30 cellular contexts compared by ENCODE assay signal in genomic region chr6:117909638-117910037, GRCh38. TPM values are rescaled to one million over a fixed set of nuclear protein-coding genes. Genes with fewer than 3 reads are reported as not detected.
"Had no signal": no experiment of that assay in that cellular context is flagged by ENCODE, and none has a peak within 500 bp of the region (broad histone marks: within the 10 kb centered on the region; RNA-seq: fewer than 3 reads in every experiment).

No MANE protein-coding gene starts in this region.

- H3K4me3 Mint-ChIP-seq: activated CD4-positive, alpha-beta memory T cell treated with anti-CD3 and anti-CD28 coated beads for 36 hours; activated CD4-positive, alpha-beta T cell treated with anti-CD3 and anti-CD28 coated beads, Interleukin-2, amount 10 ng/mL, durations not matched to agents 24 days and 14 days; activated CD8-positive, alpha-beta memory T cell treated with anti-CD3 and anti-CD28 coated beads, Interleukin-2, amount 10 ng/mL, durations not matched to agents 7 days and 5 days; activated CD8-positive, alpha-beta T cell treated with anti-CD3 and anti-CD28 coated beads, Interleukin-2, amount 10 ng/mL, durations not matched to agents 7 days and 5 days; activated naive CD4-positive, alpha-beta T cell treated with anti-CD3 and anti-CD28 coated beads, Interleukin-2, amount 10 ng/mL, durations not matched to agents 7 days and 5 days; activated naive CD8-positive, alpha-beta T cell treated with anti-CD3 and anti-CD28 coated beads, Interleukin-2, amount 10 ng/mL, durations not matched to agents 7 days and 5 days; activated T-helper 1 cell treated with anti-CD3 and anti-CD28 coated beads, Interleukin-12 subunit alpha, Interleukin-12 subunit beta, Interleukin-2, Interleukin-4 antibody, amounts not matched to agents 30 ng/mL and 10 ng/mL and 1 ng/mL, durations not matched to agents 14 hours and 24 hours and 36 hours; central memory CD8-positive, alpha-beta T cell; dendritic cell treated with granulocyte-macrophage colony-stimulating factor and Interleukin-4, amounts not matched to agents 40 ng/mL and 50 ng/mL, for 4 days had no signal

- H3K4me1 Mint-ChIP-seq: activated naive CD8-positive, alpha-beta T cell treated with anti-CD3 and anti-CD28 coated beads, Interleukin-2, amount 10 ng/mL, durations not matched to agents 7 days and 5 days had no signal

- ATAC-seq: activated CD4-positive, alpha-beta T cell treated with anti-CD3 and anti-CD28 coated beads for 36 hours; activated CD8-positive, alpha-beta memory T cell treated with anti-CD3 and anti-CD28 coated beads, Interleukin-2, amount 10 ng/mL, durations not matched to agents 7 days and 5 days; activated CD8-positive, alpha-beta T cell treated with anti-CD3 and anti-CD28 coated beads, Interleukin-2, amount 10 ng/mL, durations not matched to agents 7 days and 5 days; activated naive CD4-positive, alpha-beta T cell treated with anti-CD3 and anti-CD28 coated beads, Interleukin-2, amount 50 U/mL, for 72 hours; effector memory CD8-positive, alpha-beta T cell; foreskin keratinocyte; gastrocnemius medialis had no signal

- DNase-seq: activated CD4-positive, alpha-beta memory T cell treated with anti-CD3 and anti-CD28 coated beads for 36 hours; activated CD4-positive, alpha-beta T cell treated with anti-CD3 and anti-CD28 coated beads for 36 hours; activated CD4-positive, alpha-beta T cell treated with anti-CD3 and anti-CD28 coated beads, Interleukin-2, amount 10 ng/mL, durations not matched to agents 24 days and 14 days; activated CD4-positive, CD25-positive, alpha-beta regulatory T cell; activated CD4-positive, CD25-positive, alpha-beta regulatory T cell treated with anti-CD3 and anti-CD28 coated beads, Interleukin-2, amount 50 U/mL, for 72 hours; activated CD8-positive, alpha-beta memory T cell treated with anti-CD3 and anti-CD28 coated beads, Interleukin-2, amount 10 ng/mL, durations not matched to agents 7 days and 5 days; activated CD8-positive, alpha-beta memory T cell treated with anti-CD3 and anti-CD28 coated beads, Interleukin-2, amount 50 U/mL, for 4 hours; activated CD8-positive, alpha-beta T cell treated with anti-CD3 and anti-CD28 coated beads, Interleukin-2, amount 10 ng/mL, durations not matched to agents 7 days and 5 days; activated gamma-delta T cell; activated naive CD4-positive, alpha-beta T cell; activated naive CD4-positive, alpha-beta T cell treated with anti-CD3 and anti-CD28 coated beads, Interleukin-2, amount 10 ng/mL, durations not matched to agents 7 days and 5 days; activated naive CD8-positive, alpha-beta T cell treated with anti-CD3 and anti-CD28 coated beads, Interleukin-2, amount 10 ng/mL, durations not matched to agents 7 days and 5 days; activated T-cell treated with anti-CD3 and anti-CD28 coated beads, Interleukin-2, amount 50 U/mL, for 1 hour; activated T-cell treated with anti-CD3 and anti-CD28 coated beads, Interleukin-2, amount 50 U/mL, for 48 hours; brain microvascular endothelial cell; effector CD4-positive, alpha-beta T cell; effector memory CD8-positive, alpha-beta T cell; erythroblast; foreskin keratinocyte; gastrocnemius medialis; T-helper 2 cell had no signal

- H3K9me3 Mint-ChIP-seq: activated CD4-positive, alpha-beta memory T cell treated with anti-CD3 and anti-CD28 coated beads for 36 hours; activated CD4-positive, alpha-beta T cell treated with anti-CD3 and anti-CD28 coated beads, Interleukin-2, amount 10 ng/mL, durations not matched to agents 24 days and 14 days; activated naive CD4-positive, alpha-beta T cell treated with anti-CD3 and anti-CD28 coated beads, Interleukin-2, amount 10 ng/mL, durations not matched to agents 7 days and 5 days; activated naive CD4-positive, alpha-beta T cell treated with anti-CD3 and anti-CD28 coated beads, Interleukin-2, amount 50 U/mL, for 72 hours; activated naive CD8-positive, alpha-beta T cell treated with anti-CD3 and anti-CD28 coated beads, Interleukin-2, amount 10 ng/mL, durations not matched to agents 7 days and 5 days; activated T-helper 1 cell treated with anti-CD3 and anti-CD28 coated beads, Interleukin-12 subunit alpha, Interleukin-12 subunit beta, Interleukin-2, Interleukin-4 antibody, amounts not matched to agents 30 ng/mL and 10 ng/mL and 1 ng/mL, durations not matched to agents 14 hours and 24 hours and 36 hours; activated T-helper 2 cell treated with anti-CD3 and anti-CD28 coated beads, Interferon-gamma antibody, Interleukin-2, Interleukin-4, amounts not matched to agents 10 μg/mL and 5 μg/mL and 100 μg/mL, durations not matched to agents 14 hours and 24 hours and 36 hours; central memory CD8-positive, alpha-beta T cell; dendritic cell treated with granulocyte-macrophage colony-stimulating factor and Interleukin-4, amounts not matched to agents 40 ng/mL and 50 ng/mL, for 4 days; effector memory CD8-positive, alpha-beta T cell had no signal

- H3K36me3 Mint-ChIP-seq: activated CD4-positive, alpha-beta memory T cell treated with anti-CD3 and anti-CD28 coated beads for 36 hours; activated CD8-positive, alpha-beta memory T cell treated with anti-CD3 and anti-CD28 coated beads, Interleukin-2, amount 10 ng/mL, durations not matched to agents 7 days and 5 days; activated naive CD4-positive, alpha-beta T cell treated with anti-CD3 and anti-CD28 coated beads, Interleukin-2, amount 10 ng/mL, durations not matched to agents 7 days and 5 days; activated naive CD8-positive, alpha-beta T cell treated with anti-CD3 and anti-CD28 coated beads, Interleukin-2, amount 10 ng/mL, durations not matched to agents 7 days and 5 days had no signal

- H3K27ac Mint-ChIP-seq: activated CD4-positive, alpha-beta memory T cell treated with anti-CD3 and anti-CD28 coated beads for 36 hours; activated CD4-positive, alpha-beta T cell treated with anti-CD3 and anti-CD28 coated beads for 36 hours; activated CD4-positive, alpha-beta T cell treated with anti-CD3 and anti-CD28 coated beads, Interleukin-2, amount 10 ng/mL, durations not matched to agents 24 days and 14 days; activated CD8-positive, alpha-beta memory T cell treated with anti-CD3 and anti-CD28 coated beads, Interleukin-2, amount 10 ng/mL, durations not matched to agents 7 days and 5 days; activated CD8-positive, alpha-beta T cell treated with anti-CD3 and anti-CD28 coated beads, Interleukin-2, amount 10 ng/mL, durations not matched to agents 7 days and 5 days; activated naive CD4-positive, alpha-beta T cell treated with anti-CD3 and anti-CD28 coated beads, Interleukin-2, amount 10 ng/mL, durations not matched to agents 7 days and 5 days; activated naive CD4-positive, alpha-beta T cell treated with anti-CD3 and anti-CD28 coated beads, Interleukin-2, amount 50 U/mL, for 72 hours; activated naive CD8-positive, alpha-beta T cell treated with anti-CD3 and anti-CD28 coated beads, Interleukin-2, amount 10 ng/mL, durations not matched to agents 7 days and 5 days; activated T-helper 1 cell treated with anti-CD3 and anti-CD28 coated beads, Interleukin-12 subunit alpha, Interleukin-12 subunit beta, Interleukin-2, Interleukin-4 antibody, amounts not matched to agents 30 ng/mL and 10 ng/mL and 1 ng/mL, durations not matched to agents 14 hours and 24 hours and 36 hours; activated T-helper 2 cell treated with anti-CD3 and anti-CD28 coated beads, Interferon-gamma antibody, Interleukin-2, Interleukin-4, amounts not matched to agents 10 μg/mL and 5 μg/mL and 100 μg/mL, durations not matched to agents 14 hours and 24 hours and 36 hours; dendritic cell treated with granulocyte-macrophage colony-stimulating factor and Interleukin-4, amounts not matched to agents 40 ng/mL and 50 ng/mL, for 4 days; effector memory CD8-positive, alpha-beta T cell had no signal

RNA-seq across cellular contexts. Expression of gene SLC35F1, which starts 2.6 kb away (rescaled TPM):
- total RNA-seq: activated CD8-positive, alpha-beta memory T cell treated with anti-CD3 and anti-CD28 coated beads for 36 hours; activated CD8-positive, alpha-beta memory T cell treated with anti-CD3 and anti-CD28 coated beads, Interleukin-2, amount 10 ng/mL, durations not matched to agents 7 days and 5 days; activated CD8-positive, alpha-beta T cell treated with anti-CD3 and anti-CD28 coated beads, Interleukin-2, amount 10 ng/mL, durations not matched to agents 7 days and 5 days; activated naive CD4-positive, alpha-beta T cell treated with anti-CD3 and anti-CD28 coated beads, Interleukin-2, amount 50 U/mL, for 72 hours; activated naive CD8-positive, alpha-beta T cell treated with anti-CD3 and anti-CD28 coated beads, Interleukin-2, amount 10 ng/mL, durations not matched to agents 7 days and 5 days; activated T-helper 1 cell treated with anti-CD3 and anti-CD28 coated beads, Interleukin-12 subunit alpha, Interleukin-12 subunit beta, Interleukin-2, Interleukin-4 antibody, amounts not matched to agents 30 ng/mL and 10 ng/mL and 1 ng/mL, durations not matched to agents 14 hours and 24 hours and 36 hours; ascending aorta; bronchial epithelial cell; foreskin keratinocyte; T-helper 1 cell treated with Interleukin-12 subunit alpha and Interleukin-12 subunit beta and Interleukin-4 antibody, amounts not matched to agents 30 ng/mL and 1 ng/mL, for 36 hours had no signal
- polyA plus RNA-seq: foreskin keratinocyte had no signal
